Comparison of ENCODE assay signal across 36 cellular contexts in genomic region chr19:40555978-40556689, GRCh38.
"Had no signal": no experiment of that assay in that cellular context is flagged by ENCODE, and none has a peak within 500 bp of the region (broad histone marks: within the 10 kb centered on the region; RNA-seq: fewer than 3 reads in every experiment).

No MANE protein-coding gene starts in this region.

- H3K9me3 ChIP-seq: MG63, Peyer's patch had no signal

- ATAC-seq: PC-3 had no signal

- H3K4me3 ChIP-seq: cardiac muscle cell, MG63, Peyer's patch had no signal

- DNase-seq: activated B cell treated with CpG ODN at 0.5 μM for 24 hours; activated CD4-positive, alpha-beta memory T cell treated with anti-CD3 and anti-CD28 coated beads for 36 hours; activated CD4-positive, alpha-beta T cell treated with anti-CD3 and anti-CD28 coated beads for 4 hours; activated CD4-positive, alpha-beta T cell treated with anti-CD3 and anti-CD28 coated beads, Interleukin-2, amount 50 U/mL, for 1 hour; activated CD4-positive, CD25-positive, alpha-beta regulatory T cell treated with anti-CD3 and anti-CD28 coated beads, Interleukin-2, amount 50 U/mL, for 72 hours; activated CD8-positive, alpha-beta memory T cell treated with anti-CD3 and anti-CD28 coated beads, Interleukin-2, amount 50 U/mL, for 48 hours; activated effector memory CD4-positive, alpha-beta T cell treated with Interleukin-2 at 50 U/mL for 16 hours; activated naive CD4-positive, alpha-beta T cell treated with anti-CD3 and anti-CD28 coated beads, Interleukin-2, amount 50 U/mL, for 16 hours; activated naive CD8-positive, alpha-beta T cell treated with anti-CD3 and anti-CD28 coated beads for 36 hours; activated T-cell treated with anti-CD3 and anti-CD28 coated beads, Interleukin-2, amount 50 U/mL, for 48 hours; amniotic stem cell; aorta; Kasumi-1; MG63; NCI-H1048; NCI-H1105 treated with DMSO at 0.1 percent for 48 hours; NCI-H1436; NCI-H187; NCI-H2029 treated with DMSO at 0.1 percent for 48 hours; NCI-H2107; NCI-H2171; NCI-H510A; NCI-H526; NCI-H748 treated with DMSO at 0.1 percent for 48 hours; NK-92 treated with Interleukin-12 subunit alpha and Interleukin-12 subunit beta, amount 100 ng/mL, for 24 hours; PC-3; Peyer's patch; Right ventricle myocardium superior; RPMI8226; SW 1271; T-helper 1 cell; T-helper 2 cell; T-helper 9 cell had no signal

- H3K4me1 ChIP-seq: Peyer's patch had no signal

- H3K4me3 Mint-ChIP-seq: activated B cell treated with CpG ODN at 0.5 μM for 24 hours; activated CD4-positive, alpha-beta memory T cell treated with anti-CD3 and anti-CD28 coated beads for 36 hours; activated naive CD8-positive, alpha-beta T cell treated with anti-CD3 and anti-CD28 coated beads for 36 hours; central memory CD8-positive, alpha-beta T cell had no signal

- H3K9me3 Mint-ChIP-seq: activated B cell treated with CpG ODN at 0.5 μM for 24 hours; activated CD4-positive, alpha-beta memory T cell treated with anti-CD3 and anti-CD28 coated beads for 36 hours; activated naive CD8-positive, alpha-beta T cell treated with anti-CD3 and anti-CD28 coated beads for 36 hours; central memory CD8-positive, alpha-beta T cell had no signal

- H3K36me3 ChIP-seq: cardiac muscle cell, MG63, Peyer's patch had no signal

- H3K36me3 Mint-ChIP-seq: activated CD4-positive, alpha-beta memory T cell treated with anti-CD3 and anti-CD28 coated beads for 36 hours; activated naive CD8-positive, alpha-beta T cell treated with anti-CD3 and anti-CD28 coated beads for 36 hours had no signal

- H3K27ac ChIP-seq: cardiac muscle cell, Peyer's patch, VCaP had no signal

- H3K27ac Mint-ChIP-seq: activated B cell treated with CpG ODN at 0.5 μM for 24 hours; activated CD4-positive, alpha-beta memory T cell treated with anti-CD3 and anti-CD28 coated beads for 36 hours; activated naive CD8-positive, alpha-beta T cell treated with anti-CD3 and anti-CD28 coated beads for 36 hours had no signal

- H3K4me1 Mint-ChIP-seq: activated B cell treated with CpG ODN at 0.5 μM for 24 hours; central memory CD8-positive, alpha-beta T cell had no signal
